In genomic region chr7:157307534-157307838, GRCh38 we compare ENCODE assay signal across 1 cellular context.
TF ChIP-seq lines count a peak whose summit lies in the region.

No MANE protein-coding gene starts in this region.

TF ChIP-seq in GM23338, 12 proteins besides CTCF, POLR2A, EP300 and RAD21:
- no peak for TF ChIP-seq EZH2phosphoT487 (IDR thresholded peaks at IDR 0.05; ENCODE audit: unreplicated experiment)
